Comparison of ENCODE assay signal across 10 cellular contexts in the genomic region with DNA sequence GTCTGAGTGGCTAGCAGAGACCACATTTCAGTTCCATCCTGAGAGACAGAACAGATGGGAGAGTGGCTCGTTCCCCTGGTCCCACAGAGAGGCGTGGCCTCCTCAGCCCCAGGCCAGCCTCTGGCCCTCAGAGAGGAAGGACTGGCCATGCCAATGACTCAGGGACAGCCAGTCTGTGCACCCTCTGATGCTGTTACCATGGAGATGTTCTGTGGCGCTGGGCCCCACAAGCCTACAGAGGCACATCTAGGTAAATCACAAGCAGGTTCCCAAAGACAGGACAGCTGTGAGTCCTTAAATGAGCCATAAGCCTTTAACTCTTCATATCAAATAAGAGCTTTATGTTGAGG. TPM values are rescaled to one million over a fixed set of nuclear protein-coding genes. Genes with fewer than 3 reads are reported as not detected.
DNase-seq lines count a peak whose midpoint lies in the region; ATAC-seq and TF ChIP-seq lines count a peak whose summit lies in the region.
"Had no signal": no experiment of that assay in that cellular context is flagged by ENCODE, and none has a peak within 500 bp of the region (broad histone marks: within the 10 kb centered on the region; RNA-seq: fewer than 3 reads in every experiment).

No MANE protein-coding gene starts in this region.

- ATAC-seq in HG02588 (IDR thresholded peaks at IDR 0.05; ENCODE audit: unreplicated experiment): no peak

- no peaks in the 10 kb centered on the region for H3K27me3 ChIP-seq in effector memory CD4-positive, alpha-beta T cell (replicated peaks; ENCODE audit: control insufficient read depth, insufficient read depth, low read length, poor library complexity, severe bottlenecking)
- no peaks in the 10 kb centered on the region for H3K27me3 ChIP-seq in ovary
- H3K27me3 ChIP-seq: esophagus squamous epithelium had no signal

- H3K4me3 Mint-ChIP-seq in brain: peak overlapping the region in 3 of 5 experiments; percentile 18 to 30 (median 22)
- H3K4me3 Mint-ChIP-seq: activated CD4-positive, alpha-beta T cell treated with anti-CD3 and anti-CD28 coated beads, Interleukin-2, amount 10 ng/mL, durations not matched to agents 24 days and 14 days had no signal

- intact Hi-C loops in ovary (cut with DNase I): loop anchor here in 1 of 4 donors (10.0 kb wide), 1 partner anchor 145 kb away; no protein-coding TSS in a partner anchor

- H3K4me1 Mint-ChIP-seq in brain: peaks cover 45% of the 10 kb centered on the region

- DNase-seq in A172 (ENCODE audit: low spot score): peak; percentile 28
- DNase-seq in medulla oblongata (ENCODE audit: extremely low spot score): peak; percentile 23
- no peak for DNase-seq in activated CD4-positive, alpha-beta T cell treated with anti-CD3 and anti-CD28 coated beads for 1 hour
- DNase-seq in effector memory CD4-positive, alpha-beta T cell: no peak
- no peak for DNase-seq in ovary
- DNase-seq: esophagus squamous epithelium had no signal

- H3K4me1 ChIP-seq in effector memory CD4-positive, alpha-beta T cell (ENCODE audit: control insufficient read depth, insufficient read depth, low read length, poor library complexity, severe bottlenecking): no peaks in the 10 kb centered on the region
- no peaks in the 10 kb centered on the region for H3K4me1 ChIP-seq in ovary (ENCODE audit: insufficient read depth)

- no peaks in the 10 kb centered on the region for H3K9me3 Mint-ChIP-seq in brain
- H3K9me3 Mint-ChIP-seq: activated CD4-positive, alpha-beta T cell treated with anti-CD3 and anti-CD28 coated beads, Interleukin-2, amount 10 ng/mL, durations not matched to agents 24 days and 14 days had no signal

- peak overlapping the region; percentile 94 for H3K27ac ChIP-seq in KOPT-K1 (ENCODE audit: low read depth, low read length, poor library complexity, severe bottlenecking)
- no peak overlapping the region for H3K27ac ChIP-seq in effector memory CD4-positive, alpha-beta T cell (ENCODE audit: insufficient read depth, low read length, poor library complexity, severe bottlenecking)
- no peak overlapping the region for H3K27ac ChIP-seq in ovary

- H3K9me3 ChIP-seq in KOPT-K1 (ENCODE audit: insufficient read depth, low read length, poor library complexity, severe bottlenecking) (no peaks in the 10 kb centered on the region), ovary (no peaks in the 10 kb centered on the region)
- no peaks in the 10 kb centered on the region for H3K9me3 ChIP-seq in effector memory CD4-positive, alpha-beta T cell (ENCODE audit: control insufficient read depth, low read length)
- H3K9me3 ChIP-seq: esophagus squamous epithelium had no signal

- H3K27ac Mint-ChIP-seq in brain: peak overlapping the region; percentile 91 to 97 (median 94)
- H3K27ac Mint-ChIP-seq: activated CD4-positive, alpha-beta T cell treated with anti-CD3 and anti-CD28 coated beads, Interleukin-2, amount 10 ng/mL, durations not matched to agents 24 days and 14 days had no signal

- H3K27me3 Mint-ChIP-seq in brain: no peaks in the 10 kb centered on the region

- no peak for TF ChIP-seq EP300 in ovary (IDR thresholded peaks at IDR 0.05)

- no peaks in the 10 kb centered on the region for H3K36me3 ChIP-seq in KOPT-K1 (ENCODE audit: insufficient read depth, low read length)
- H3K36me3 ChIP-seq in effector memory CD4-positive, alpha-beta T cell (ENCODE audit: control insufficient read depth, insufficient read depth, low read length): no peaks in the 10 kb centered on the region
- H3K36me3 ChIP-seq in ovary: no peaks in the 10 kb centered on the region

- no peak for TF ChIP-seq CTCF in brain (conservative IDR thresholded peaks at IDR 0.05)
- TF ChIP-seq CTCF in ovary (IDR thresholded peaks at IDR 0.05): no peak

- peaks cover 5% of the 10 kb centered on the region for H3K36me3 Mint-ChIP-seq in brain

- TF ChIP-seq POLR2A in ovary (IDR thresholded peaks at IDR 0.05): no peak

- no peak overlapping the region for H3K4me3 ChIP-seq in effector memory CD4-positive, alpha-beta T cell (ENCODE audit: insufficient read depth, low read depth, low read length, poor library complexity, severe bottlenecking)
- H3K4me3 ChIP-seq in ovary: no peak overlapping the region

- 76 to 84% (median 78%) methylated on average over 3 of the region's 3 CpGs for WGBS in ovary, 3 donors

RNA-seq across cellular contexts. Expression of a gene that starts 40.8 kb away (rescaled TPM):
- total RNA-seq in A172 (2014; rRNA removed; shearing (Covaris generic)): 4.7 and 6.3 TPM in 2 replicates
- polyA plus RNA-seq in brain (ENCODE audit: insufficient read depth, low read depth, low replicate concordance) (1.8 TPM), ovary (10 to 100 TPM in 1 of 2 donors, 1 to 10 TPM in 1; 6.5 to 10.2 TPM)
- 10 to 100 TPM in 1 of 7 donors, 1 to 10 TPM in 6; 7.6 to 12.5 (median 8.5) TPM for total RNA-seq in ovary

RNA-seq across cellular contexts. Expression of a gene that starts 44.3 kb away (rescaled TPM):
- not detected in 2 replicates for total RNA-seq in A172 (2014; rRNA removed; shearing (Covaris generic))
- polyA plus RNA-seq in brain (ENCODE audit: insufficient read depth, low read depth, low replicate concordance): not detected
- under 1 TPM in 1 of 7 donors, not detected in 6; 0.05 TPM for total RNA-seq in ovary
- polyA plus RNA-seq in ovary: under 1 TPM in 1 of 2 donors, not detected in 1; 0.01 TPM
- total RNA-seq: activated CD4-positive, alpha-beta T cell treated with anti-CD3 and anti-CD28 coated beads, Interleukin-2, amount 10 ng/mL, durations not matched to agents 24 days and 14 days; esophagus squamous epithelium had no signal

Comparison
In these comparisons a context has a peak if more than half of its experiments do, and no peak if none do; other contexts are left out.
1. DNase-seq: peak in A172 (single experiment) and medulla oblongata (single experiment); none in activated CD4-positive, alpha-beta T cell treated with anti-CD3 and anti-CD28 coated beads for 1 hour (single experiment), effector memory CD4-positive, alpha-beta T cell (0 of 3) and ovary (0 of 5).